Comparison of ENCODE assay signal across 8 cellular contexts in genomic region chr1:206117151-206117948, GRCh38. TPM values are rescaled to one million over a fixed set of nuclear protein-coding genes. Genes with fewer than 3 reads are reported as not detected.
DNase-seq lines count a peak whose midpoint lies in the region; ATAC-seq and TF ChIP-seq lines count a peak whose summit lies in the region.

AVPR1B (minus strand) TSS chr1:206117388; CDS start chr1:206116890, 498 bp downstream.

- peaks cover 6% of the 10 kb centered on the region for H3K36me3 Mint-ChIP-seq in activated CD4-positive, alpha-beta memory T cell treated with anti-CD3 and anti-CD28 coated beads for 36 hours
- H3K36me3 Mint-ChIP-seq in activated CD4-positive, alpha-beta memory T cell treated with anti-CD3 and anti-CD28 coated beads, Interleukin-2, amount 10 ng/mL, durations not matched to agents 7 days and 5 days (ENCODE audit: low read depth) = no peaks in the 10 kb centered on the region

- TF ChIP-seq CTCF in breast epithelium (IDR thresholded peaks at IDR 0.05) = no peak

- peaks cover 12% of the 10 kb centered on the region for H3K9me3 Mint-ChIP-seq in activated CD4-positive, alpha-beta memory T cell treated with anti-CD3 and anti-CD28 coated beads for 36 hours
- H3K9me3 Mint-ChIP-seq in activated CD4-positive, alpha-beta memory T cell treated with anti-CD3 and anti-CD28 coated beads, Interleukin-2, amount 10 ng/mL, durations not matched to agents 7 days and 5 days = peaks cover 4% of the 10 kb centered on the region

- peak within 1 kb of the TSS; percentile 46 for H3K4me3 Mint-ChIP-seq in activated CD4-positive, alpha-beta memory T cell treated with anti-CD3 and anti-CD28 coated beads for 36 hours
- no peak within 1 kb of the TSS for H3K4me3 Mint-ChIP-seq in activated CD4-positive, alpha-beta memory T cell treated with anti-CD3 and anti-CD28 coated beads, Interleukin-2, amount 10 ng/mL, durations not matched to agents 7 days and 5 days

- H3K9me3 ChIP-seq in breast epithelium = no peaks in the 10 kb centered on the region

- no peak within 1 kb of the TSS for H3K27ac Mint-ChIP-seq in activated CD4-positive, alpha-beta memory T cell treated with anti-CD3 and anti-CD28 coated beads for 36 hours
- no peak within 1 kb of the TSS for H3K27ac Mint-ChIP-seq in activated CD4-positive, alpha-beta memory T cell treated with anti-CD3 and anti-CD28 coated beads, Interleukin-2, amount 10 ng/mL, durations not matched to agents 7 days and 5 days

- intact Hi-C loops in activated CD4-positive, alpha-beta memory T cell treated with anti-CD3 and anti-CD28 coated beads for 36 hours (cut with micrococcal nuclease) = no loop called here
- intact Hi-C loops in breast epithelium (cut with DNase I; ENCODE audit: low total_unique reads) = no loop called here

- TF ChIP-seq POLR2A in breast epithelium (IDR thresholded peaks at IDR 0.05) = no peak

- H3K27me3 ChIP-seq in breast epithelium = no peaks in the 10 kb centered on the region

- peaks cover 33% of the 10 kb centered on the region for H3K27me3 Mint-ChIP-seq in activated CD4-positive, alpha-beta memory T cell treated with anti-CD3 and anti-CD28 coated beads for 36 hours
- H3K27me3 Mint-ChIP-seq in activated CD4-positive, alpha-beta memory T cell treated with anti-CD3 and anti-CD28 coated beads, Interleukin-2, amount 10 ng/mL, durations not matched to agents 7 days and 5 days = peaks cover 63% of the 10 kb centered on the region

- H3K4me1 ChIP-seq in breast epithelium = peaks cover 5 to 6% of the 10 kb centered on the region in 2 donors

- H3K4me3 ChIP-seq in breast epithelium = peak within 1 kb of the TSS; percentile 42 to 68 (median 46)

- peak; percentile 62 for DNase-seq in activated CD4-positive, alpha-beta memory T cell treated with anti-CD3 and anti-CD28 coated beads for 36 hours
- no peak for DNase-seq in activated CD4-positive, alpha-beta memory T cell treated with anti-CD3 and anti-CD28 coated beads, Interleukin-2, amount 10 ng/mL, durations not matched to agents 7 days and 5 days
- DNase-seq in NCI-H526 (lab: John Stamatoyannopoulos, UW) = peak; percentile 51 to 85
- DNase-seq in breast epithelium (ENCODE audit: low spot score in 2 of 2) = no peak
- DNase-seq in kidney tubule cell (ENCODE audit: low spot score) = peak; percentile 64
- DNase-seq in stimulated activated CD4-positive, alpha-beta T cell treated with anti-CD3 and anti-CD28 coated beads, Interleukin-4, amount 100 ng/mL, for 4 hours = peak; percentile 16 to 29
- no peak for DNase-seq in RKO (ENCODE audit: low spot score)

- CTCF ChIA-PET in activated CD4-positive, alpha-beta memory T cell treated with anti-CD3 and anti-CD28 coated beads for 36 hours (lab: Charles Lee) = interaction anchor here (0.8 to 1.3 kb wide), 2 partner anchors 12 to 91 kb away, joined by 3 to 7 read pairs; no protein-coding TSS in a partner anchor
- CTCF ChIA-PET in activated CD4-positive, alpha-beta memory T cell treated with anti-CD3 and anti-CD28 coated beads, Interleukin-2, amount 10 ng/mL, durations not matched to agents 7 days and 5 days (lab: Charles Lee) = no interaction called here

- H3K27ac ChIP-seq in breast epithelium = no peak within 1 kb of the TSS

- POLR2A ChIA-PET in activated CD4-positive, alpha-beta memory T cell treated with anti-CD3 and anti-CD28 coated beads for 36 hours (lab: Charles Lee) = no interaction called here
- POLR2A ChIA-PET in activated CD4-positive, alpha-beta memory T cell treated with anti-CD3 and anti-CD28 coated beads, Interleukin-2, amount 10 ng/mL, durations not matched to agents 7 days and 5 days (lab: Charles Lee) = no interaction called here

- no peak for ATAC-seq in HG02588 (IDR thresholded peaks at IDR 0.05; ENCODE audit: unreplicated experiment)

- peaks cover 8% of the 10 kb centered on the region for H3K4me1 Mint-ChIP-seq in activated CD4-positive, alpha-beta memory T cell treated with anti-CD3 and anti-CD28 coated beads for 36 hours (ENCODE audit: low read depth)
- peaks cover 9% of the 10 kb centered on the region for H3K4me1 Mint-ChIP-seq in activated CD4-positive, alpha-beta memory T cell treated with anti-CD3 and anti-CD28 coated beads, Interleukin-2, amount 10 ng/mL, durations not matched to agents 7 days and 5 days

- H3K36me3 ChIP-seq in breast epithelium = no peaks in the 10 kb centered on the region

RNA-seq across cellular contexts. Expression of gene AVPR1B, which starts in this region (rescaled TPM):
- not detected for total RNA-seq in activated CD4-positive, alpha-beta memory T cell treated with anti-CD3 and anti-CD28 coated beads for 36 hours
- total RNA-seq in activated CD4-positive, alpha-beta memory T cell treated with anti-CD3 and anti-CD28 coated beads, Interleukin-2, amount 10 ng/mL, durations not matched to agents 7 days and 5 days = not detected
- not detected for total RNA-seq in breast epithelium

Comparison
In these comparisons a context has a peak if more than half of its experiments do, and no peak if none do; other contexts are left out.
1. Peak in DNase-seq in activated CD4-positive, alpha-beta memory T cell treated with anti-CD3 and anti-CD28 coated beads for 36 hours; RNA of the gene not detected or under 1 TPM.
2. DNase-seq: peak in NCI-H526 (2 of 2), kidney tubule cell (single experiment) and stimulated activated CD4-positive, alpha-beta T cell treated with anti-CD3 and anti-CD28 coated beads, Interleukin-4, amount 100 ng/mL, for 4 hours (2 of 2); none in activated CD4-positive, alpha-beta memory T cell treated with anti-CD3 and anti-CD28 coated beads, Interleukin-2, amount 10 ng/mL, durations not matched to agents 7 days and 5 days (single experiment), breast epithelium (0 of 2) and RKO (single experiment).